Comparison of ENCODE assay signal across 8 cellular contexts in the genomic region with DNA sequence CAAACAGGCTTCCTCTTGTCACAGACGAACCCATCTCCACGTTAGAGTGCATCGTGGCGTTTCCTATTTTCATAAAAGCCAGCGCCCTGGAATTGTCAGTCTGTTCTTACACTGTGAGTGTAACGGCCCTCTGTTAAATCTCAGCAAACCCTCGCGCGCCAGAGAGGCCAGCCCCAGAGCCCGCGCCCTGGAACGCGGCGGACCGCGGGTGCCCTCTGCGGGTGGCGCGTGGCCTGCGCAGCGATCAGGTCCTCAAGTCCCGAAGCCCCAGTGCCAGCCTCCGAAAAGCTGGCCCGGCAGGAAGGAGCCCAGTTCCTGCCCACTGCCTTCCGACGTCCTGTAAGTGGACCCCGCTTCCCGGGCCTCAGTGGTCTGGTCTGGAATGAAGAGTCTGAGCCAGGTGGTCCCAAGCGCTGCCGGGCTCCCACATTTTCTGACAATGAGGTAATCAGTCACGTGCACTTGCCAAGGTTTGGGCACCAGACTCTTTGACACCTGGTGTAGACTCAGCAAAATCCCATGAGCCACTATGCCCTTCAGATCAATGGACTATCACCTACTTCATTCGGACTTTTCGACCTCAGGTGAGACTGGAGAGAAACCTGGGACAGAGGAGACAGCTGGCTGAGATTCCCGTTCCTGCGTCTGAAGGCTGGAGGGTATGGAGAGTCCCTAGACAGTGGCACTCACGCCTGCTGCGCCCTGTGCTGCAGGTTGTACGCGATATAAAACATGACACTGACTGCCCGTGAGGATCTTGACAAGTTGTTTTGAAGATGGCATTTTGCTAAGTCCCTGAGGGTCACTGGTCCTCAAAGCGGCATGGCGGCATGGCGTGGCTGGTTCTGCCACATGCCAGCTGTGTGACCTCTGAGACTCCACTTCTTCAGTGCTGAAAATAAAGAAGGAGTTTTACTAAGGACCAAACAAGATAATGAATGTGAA.
DNase-seq lines count a peak whose midpoint lies in the region; ATAC-seq and TF ChIP-seq lines count a peak whose summit lies in the region.

No MANE protein-coding gene starts in this region.

- ATAC-seq in HG02798 (IDR thresholded peaks at IDR 0.05; ENCODE audit: poor library complexity, unreplicated experiment) = peak; percentile 87

- peak overlapping the region; percentile 56 for H3K27ac ChIP-seq in WERI-Rb-1
- H3K27ac ChIP-seq in mammary epithelial cell (ENCODE audit: insufficient read depth, low read depth, low read length) = no peak overlapping the region

- peak; percentile 94 for TF ChIP-seq CTCF in WERI-Rb-1 (IDR thresholded peaks at IDR 0.05; ENCODE audit: low read depth, low read length)
- peak; percentile 83 to 95 for TF ChIP-seq CTCF in mammary epithelial cell (conservative IDR thresholded peaks at IDR 0.05 in 1 of 2, IDR thresholded peaks at IDR 0.05 in 1 of 2; ENCODE audit: extremely low read depth in 1 of 2, insufficient read depth in 1 of 2, low read depth in 1 of 2, low read length in 2 of 2)

- H3K9ac ChIP-seq in mammary epithelial cell (ENCODE audit: insufficient read depth, low read length) = peak overlapping the region; percentile 41

- DNase-seq in NCI-H1436 (lab: John Stamatoyannopoulos, UW) = peak; percentile 65
- no peak for DNase-seq in NCI-H1436 treated with DMSO at 0.1 percent for 48 hours (lab: John Stamatoyannopoulos, UW)
- peak; percentile 69 for DNase-seq in NCI-H1694 treated with DMSO at 0.1 percent for 48 hours (lab: John Stamatoyannopoulos, UW)
- peak; percentile 79 for DNase-seq in WERI-Rb-1
- DNase-seq in mammary epithelial cell = peak; percentile 75
- peak; percentile 73 for DNase-seq in iris pigment epithelial cell (ENCODE audit: low read depth)
- DNase-seq in stimulated activated CD4-positive, alpha-beta T cell treated with anti-CD3 and anti-CD28 coated beads, Interleukin-12 subunit alpha, Interleukin-12 subunit beta, amount 100 ng/mL, for 4 hours = peak; percentile 72

- peak overlapping the region; percentile 94 for H2AFZ ChIP-seq in mammary epithelial cell (ENCODE audit: low read depth, low read length)

- WGBS in mammary epithelial cell (ENCODE audit: low coverage, missing lambda C conversion rate) = 25% methylated on average over 16 of the region's 43 CpGs

- peaks cover 17% of the 10 kb centered on the region for H3K27me3 ChIP-seq in WERI-Rb-1 (ENCODE audit: insufficient read depth, low read depth, severe bottlenecking)
- H3K27me3 ChIP-seq in mammary epithelial cell (ENCODE audit: insufficient read depth, low read length) = no peaks in the 10 kb centered on the region

- intact Hi-C loops in mammary epithelial cell (cut with micrococcal nuclease) = loop anchor here (1.0 to 10.0 kb wide), 7 partner anchors 41 to 481 kb away; no protein-coding TSS in a partner anchor

- H3K9me3 ChIP-seq in WERI-Rb-1 (ENCODE audit: severe bottlenecking) (no peaks in the 10 kb centered on the region), mammary epithelial cell (replicated peaks; ENCODE audit: insufficient read depth, low read length) (no peaks in the 10 kb centered on the region)

- no TSS peak for BruUV-seq in mammary epithelial cell (replicated peaks; lab: Mats Ljungman, UMichigan)

- in situ Hi-C loops in mammary epithelial cell (cut with MboI; ENCODE audit: low sequenced_read_pairs in 2 of 2) = loop anchor here in 1 of 2 donors (5.0 to 25.0 kb wide), 2 partner anchors 218 to 483 kb away; no protein-coding TSS in a partner anchor

- H3K36me3 ChIP-seq in WERI-Rb-1 = no peaks in the 10 kb centered on the region
- no peaks in the 10 kb centered on the region for H3K36me3 ChIP-seq in mammary epithelial cell (ENCODE audit: insufficient read depth, low read length)

- no peaks in the 10 kb centered on the region for H4K20me1 ChIP-seq in mammary epithelial cell (ENCODE audit: insufficient read depth, low read length)

- H3K4me2 ChIP-seq in mammary epithelial cell (ENCODE audit: insufficient read depth, low read depth, low read length) = peak overlapping the region; percentile 100

- no peaks in the 10 kb centered on the region for H3K79me2 ChIP-seq in mammary epithelial cell (ENCODE audit: insufficient read depth, low read length)

- CTCF ChIA-PET in mammary epithelial cell (lab: Charles Lee; ENCODE audit: low non-redundant PET) = interaction anchor here (0.5 to 1.2 kb wide), 11 partner anchors 12 to 506 kb away, joined by 3 to 25 read pairs (median 3); no protein-coding TSS in a partner anchor

- peak overlapping the region; percentile 79 for H3K4me3 ChIP-seq in WERI-Rb-1 (ENCODE audit: low read depth, low read length)
- peak overlapping the region; percentile 25 to 60 (median 54) for H3K4me3 ChIP-seq in mammary epithelial cell (replicated peaks in 1 of 3; ENCODE audit: insufficient read depth in 1 of 3, low read depth in 2 of 3, low read length in 3 of 3)

- dilution Hi-C loops in mammary epithelial cell (cut with HindIII; ENCODE audit: low sequenced_read_pairs) = loop anchor here (25.0 kb wide), 1 partner anchor 493 kb away; the partner anchor contains the start of gene SEC61G

- H3K4me1 ChIP-seq in mammary epithelial cell (ENCODE audit: insufficient read depth, low read length) = peaks cover 16% of the 10 kb centered on the region
